ENCODE assay signal across 24 cellular contexts in the genomic region with DNA sequence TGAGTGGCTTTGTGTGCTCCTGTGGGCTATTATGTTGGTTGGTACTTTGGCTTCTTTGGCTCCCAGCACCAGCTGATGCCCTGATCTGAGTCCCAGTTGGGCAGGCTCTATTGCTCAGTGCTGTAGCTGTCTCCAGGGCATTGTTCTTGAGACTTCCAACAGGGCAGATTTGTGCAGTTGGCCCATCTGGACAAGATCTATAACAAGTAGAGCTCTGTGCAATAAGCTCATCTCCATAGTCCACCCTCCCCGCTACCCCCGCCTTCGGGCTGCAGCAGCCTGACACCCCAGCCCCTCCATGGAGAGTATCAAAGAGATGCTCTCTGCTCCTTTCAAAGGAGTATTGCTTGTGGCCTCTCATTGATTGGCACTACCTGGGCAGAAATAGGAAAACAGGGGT. TPM values are rescaled to one million over a fixed set of nuclear protein-coding genes. Genes with fewer than 3 reads are reported as not detected.
"Had no signal": no experiment of that assay in that cellular context is flagged by ENCODE, and none has a peak within 500 bp of the region (broad histone marks: within the 10 kb centered on the region; RNA-seq: fewer than 3 reads in every experiment).

No MANE protein-coding gene starts in this region.

- H3K27ac ChIP-seq: left ventricle myocardium inferior, psoas muscle, right lobe of liver, SK-N-MC, stomach, thyroid gland had no signal

- H3K4me1 ChIP-seq: left ventricle myocardium inferior, psoas muscle, right lobe of liver, stomach, thyroid gland had no signal

- ATAC-seq: activated CD4-positive, alpha-beta T cell treated with anti-CD3 and anti-CD28 coated beads for 36 hours; psoas muscle; right lobe of liver; WTC11 had no signal

- H3K9me3 ChIP-seq: left ventricle myocardium inferior, psoas muscle, right lobe of liver, stomach, thyroid gland had no signal

- H3K4me1 Mint-ChIP-seq: activated CD4-positive, alpha-beta T cell treated with anti-CD3 and anti-CD28 coated beads for 36 hours; brain; central memory CD8-positive, alpha-beta T cell had no signal

- H3K36me3 Mint-ChIP-seq: activated CD4-positive, alpha-beta memory T cell treated with anti-CD3 and anti-CD28 coated beads for 36 hours; activated naive CD8-positive, alpha-beta T cell; brain had no signal

- H3K4me3 Mint-ChIP-seq: activated CD4-positive, alpha-beta memory T cell treated with anti-CD3 and anti-CD28 coated beads for 36 hours; activated CD4-positive, alpha-beta T cell treated with anti-CD3 and anti-CD28 coated beads for 36 hours; activated naive CD8-positive, alpha-beta T cell; brain; central memory CD8-positive, alpha-beta T cell; WTC11 had no signal

- H3K36me3 ChIP-seq: left ventricle myocardium inferior, right lobe of liver, stomach, thyroid gland had no signal

- H3K4me3 ChIP-seq: left ventricle myocardium inferior, psoas muscle, right lobe of liver, SK-N-MC, stomach, thyroid gland had no signal

- DNase-seq: activated CD4-positive, alpha-beta memory T cell treated with anti-CD3 and anti-CD28 coated beads for 36 hours; activated CD4-positive, alpha-beta T cell treated with anti-CD3 and anti-CD28 coated beads for 36 hours; cortex of kidney; effector CD4-positive, alpha-beta T cell; kidney; left ventricle myocardium inferior; mammary epithelial cell; psoas muscle; right lobe of liver; small intestine; stimulated activated CD4-positive, alpha-beta T cell treated with anti-CD3 and anti-CD28 coated beads, Interleukin-15, amount 100 ng/mL, for 24 hours; stimulated activated CD4-positive, alpha-beta T cell treated with anti-CD3 and anti-CD28 coated beads, Interleukin-2, amount 100 ng/mL, for 48 hours; stomach; thyroid gland had no signal

- H3K27me3 ChIP-seq: right lobe of liver, thyroid gland had no signal

- H3K27ac Mint-ChIP-seq: activated CD4-positive, alpha-beta memory T cell treated with anti-CD3 and anti-CD28 coated beads for 36 hours; activated CD4-positive, alpha-beta T cell treated with anti-CD3 and anti-CD28 coated beads for 36 hours; activated naive CD8-positive, alpha-beta T cell; brain; WTC11 had no signal

- H3K9me3 Mint-ChIP-seq: activated CD4-positive, alpha-beta memory T cell treated with anti-CD3 and anti-CD28 coated beads for 36 hours; brain; central memory CD8-positive, alpha-beta T cell had no signal

- H3K27me3 Mint-ChIP-seq: brain; central memory CD8-positive, alpha-beta T cell had no signal

RNA-seq across cellular contexts. Expression of a gene that starts 5.8 kb away (rescaled TPM):
- total RNA-seq: frontal cortex; left ventricle myocardium inferior; mammary epithelial cell; mononuclear cell; osteoblast; psoas muscle; stomach; T-helper 2 cell treated with Interferon-gamma antibody and Interleukin-4, amounts not matched to agents 100 ng/mL and 5 ng/mL, for 36 hours; thyroid gland; ureter had no signal
